In the genomic region with DNA sequence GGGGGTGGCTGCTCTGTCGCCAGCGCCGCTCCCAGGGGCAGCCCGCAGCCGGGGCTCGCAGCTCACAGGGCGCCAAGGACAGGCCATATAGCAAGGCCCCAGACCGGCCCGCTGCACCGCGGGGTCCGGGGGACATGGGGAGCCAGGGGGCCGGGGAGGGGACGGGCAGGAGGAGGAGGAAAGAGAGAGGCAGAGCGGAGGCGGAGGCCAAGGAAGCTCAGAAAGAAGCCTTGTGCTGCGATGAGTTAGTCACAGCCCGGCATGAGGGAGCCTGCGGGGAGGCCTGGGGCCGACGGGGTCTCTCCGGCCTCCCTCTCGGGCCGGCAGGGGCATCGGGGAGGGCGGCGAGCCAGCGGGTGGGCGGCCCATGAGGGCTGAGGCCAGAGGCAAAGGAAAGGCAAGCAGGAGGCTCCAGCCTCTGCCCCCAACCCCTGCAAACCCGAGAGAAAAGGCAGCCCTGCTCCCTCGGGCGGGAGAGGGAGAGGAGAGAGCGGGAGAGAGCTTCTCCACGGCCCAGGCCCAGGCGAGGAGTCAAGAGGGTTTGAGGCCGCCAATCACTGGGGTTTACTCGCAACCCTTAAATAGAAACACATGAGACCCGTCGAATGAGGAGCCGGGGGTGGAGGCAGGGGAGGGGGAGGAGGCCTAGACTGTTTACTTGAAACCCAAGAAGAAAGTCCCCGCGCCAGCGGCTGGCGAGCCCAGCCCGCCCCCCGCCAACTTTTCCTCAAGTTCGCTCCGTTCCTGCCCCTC, we compare ENCODE assay signal across 7 cellular contexts.
DNase-seq lines count a peak whose midpoint lies in the region; ATAC-seq and TF ChIP-seq lines count a peak whose summit lies in the region.

No MANE protein-coding gene starts in this region.

- peak overlapping the region; percentile 79 to 97 (median 90) for H3K27ac ChIP-seq in heart left ventricle
- H3K27ac ChIP-seq in psoas muscle, result peak overlapping the region; percentile 86

- peak overlapping the region; percentile 38 to 74 (median 61) for H3K4me3 ChIP-seq in heart left ventricle
- H3K4me3 ChIP-seq in psoas muscle, result peak overlapping the region; percentile 70

- H3K9me3 ChIP-seq in heart left ventricle, result peaks cover 0 to 9% (median 0%) of the 10 kb centered on the region in 12 donors
- H3K9me3 ChIP-seq in psoas muscle, result no peaks in the 10 kb centered on the region

- TF ChIP-seq CTCF in heart left ventricle (IDR thresholded peaks at IDR 0.05), result no peak
- TF ChIP-seq CTCF in psoas muscle (IDR thresholded peaks at IDR 0.05), result no peak

- no peaks in the 10 kb centered on the region for H3K27me3 ChIP-seq in heart left ventricle
- no peaks in the 10 kb centered on the region for H3K27me3 ChIP-seq in psoas muscle (ENCODE audit: insufficient read depth in 3 of 3, low read length in 2 of 3)

- DNase-seq in GM19238 (ENCODE audit: insufficient read length, low spot score) (peak; percentile 52), NCI-H69 (lab: John Stamatoyannopoulos, UW) (peak; percentile 89), heart left ventricle (peak; percentile 83 to 90 (median 87)), psoas muscle (peak; percentile 85 to 90)
- peak in 1 of 2 donors; percentile 16 for DNase-seq in activated naive CD4-positive, alpha-beta T cell treated with anti-CD3 and anti-CD28 coated beads, Interleukin-2, amount 50 U/mL, for 72 hours (ENCODE audit: low spot score in 2 of 2)

- intact Hi-C loops in heart left ventricle (cut with DNase I), result loop anchor here in 2 of 10 donors (5.0 kb wide), 1 partner anchor 44 kb away; no protein-coding TSS in a partner anchor
- intact Hi-C loops in psoas muscle (cut with DNase I), result loop anchor here in 1 of 2 donors (5.0 kb wide), 1 partner anchor 44 kb away; no protein-coding TSS in a partner anchor

- WGBS in heart left ventricle, 4 donors, result 43 to 57% (median 45%) methylated on average over 46 to 48 of the region's 48 CpGs
- WGBS in psoas muscle, 3 donors, result 18 to 27% (median 25%) methylated on average over 37 to 48 of the region's 48 CpGs

- H3K4me1 ChIP-seq in heart left ventricle (peaks cover 0 to 66% (median 37%) of the 10 kb centered on the region in 12 donors), psoas muscle (peaks cover 39% of the 10 kb centered on the region)

- peaks cover 5 to 22% of the 10 kb centered on the region in 2 donors for H3K36me3 Mint-ChIP-seq in activated naive CD4-positive, alpha-beta T cell treated with anti-CD3 and anti-CD28 coated beads, Interleukin-2, amount 50 U/mL, for 72 hours

- peak; percentile 61 to 77 for ATAC-seq in activated naive CD4-positive, alpha-beta T cell treated with anti-CD3 and anti-CD28 coated beads, Interleukin-2, amount 50 U/mL, for 72 hours
- ATAC-seq in heart left ventricle, result peak; percentile 44 to 75 (median 72)
- ATAC-seq in psoas muscle, result peak; percentile 75 to 85 (median 77)
- no peak for ATAC-seq in HG02981 (IDR thresholded peaks at IDR 0.05; ENCODE audit: unreplicated experiment)
- ATAC-seq in GM21723 (IDR thresholded peaks at IDR 0.05; ENCODE audit: unreplicated experiment), result no peak

- H3K27ac Mint-ChIP-seq in activated naive CD4-positive, alpha-beta T cell treated with anti-CD3 and anti-CD28 coated beads, Interleukin-2, amount 50 U/mL, for 72 hours, result peak overlapping the region in 1 of 2 donors; percentile 94

- H3K36me3 ChIP-seq in heart left ventricle (peaks cover 0 to 25% (median 4%) of the 10 kb centered on the region in 9 donors), psoas muscle (ENCODE audit: insufficient read depth in 1 of 2, low read depth in 1 of 2) (peaks cover 0 to 23% of the 10 kb centered on the region in 2 donors)

- peaks cover 0 to 16% of the 10 kb centered on the region in 2 donors for H3K9me3 Mint-ChIP-seq in activated naive CD4-positive, alpha-beta T cell treated with anti-CD3 and anti-CD28 coated beads, Interleukin-2, amount 50 U/mL, for 72 hours

- peak in 1 of 2 donors; percentile 73 for TF ChIP-seq POLR2A in heart left ventricle (IDR thresholded peaks at IDR 0.05)

Comparison
In these comparisons a context has a peak if more than half of its experiments do, and no peak if none do; other contexts are left out.
1. ATAC-seq: peak in activated naive CD4-positive, alpha-beta T cell treated with anti-CD3 and anti-CD28 coated beads, Interleukin-2, amount 50 U/mL, for 72 hours (2 of 2), heart left ventricle (4 of 4) and psoas muscle (4 of 4); none in HG02981 (single experiment) and GM21723 (single experiment).